8 cellular contexts compared by ENCODE assay signal in genomic region chr10:43461950-43462349, GRCh38. TPM values are rescaled to one million over a fixed set of nuclear protein-coding genes. Genes with fewer than 3 reads are reported as not detected.
A peak's percentile ranks its signal among the peaks of the same experiment; 100 is the strongest.
DNase-seq lines count a peak whose midpoint lies in the region; ATAC-seq and TF ChIP-seq lines count a peak whose summit lies in the region.

No MANE protein-coding gene starts in this region.

- 41% methylated on average over 5 of the region's 5 CpGs for WGBS in prostate gland

- H3K4me1 ChIP-seq in CD4-positive, CD25-positive, alpha-beta regulatory T cell (ENCODE audit: control insufficient read depth, insufficient read depth, low read length, poor library complexity, severe bottlenecking): peaks cover 5% of the 10 kb centered on the region
- no peaks in the 10 kb centered on the region for H3K4me1 ChIP-seq in prostate gland (replicated peaks)

- H3K9me3 ChIP-seq in CD4-positive, CD25-positive, alpha-beta regulatory T cell (ENCODE audit: control insufficient read depth in 2 of 2, low read length in 2 of 2): no peaks in the 10 kb centered on the region
- H3K9me3 ChIP-seq in prostate gland: no peaks in the 10 kb centered on the region

- peak overlapping the region; percentile 10 for H3K4me3 ChIP-seq in CD4-positive, CD25-positive, alpha-beta regulatory T cell (ENCODE audit: low read depth, low read length)
- no peak overlapping the region for H3K4me3 ChIP-seq in prostate gland

- no peaks in the 10 kb centered on the region for H3K27me3 ChIP-seq in CD4-positive, CD25-positive, alpha-beta regulatory T cell (ENCODE audit: control insufficient read depth, insufficient read depth, low read length)
- no peaks in the 10 kb centered on the region for H3K27me3 ChIP-seq in prostate gland (replicated peaks; ENCODE audit: insufficient read depth)

- peak; percentile 34 to 74 (median 72) for TF ChIP-seq CTCF in prostate gland (IDR thresholded peaks at IDR 0.05)

- H3K27ac ChIP-seq in CD4-positive, CD25-positive, alpha-beta regulatory T cell (ENCODE audit: insufficient read depth, low read length, poor library complexity, severe bottlenecking): no peak overlapping the region
- no peak overlapping the region for H3K27ac ChIP-seq in prostate gland

- H3K9me3 Mint-ChIP-seq in CD4-positive, CD25-positive, alpha-beta regulatory T cell: no peaks in the 10 kb centered on the region
- no peaks in the 10 kb centered on the region for H3K9me3 Mint-ChIP-seq in activated CD4-positive, alpha-beta T cell treated with anti-CD3 and anti-CD28 coated beads, Interleukin-2, amount 10 ng/mL, durations not matched to agents 7 days and 5 days

- H3K4me3 Mint-ChIP-seq in CD4-positive, CD25-positive, alpha-beta regulatory T cell: peak overlapping the region in 1 of 4 donors; percentile 7
- no peak overlapping the region for H3K4me3 Mint-ChIP-seq in activated CD4-positive, alpha-beta T cell treated with anti-CD3 and anti-CD28 coated beads, Interleukin-2, amount 10 ng/mL, durations not matched to agents 7 days and 5 days

- intact Hi-C loops in prostate gland (cut with DNase I): loop anchor here (2.0 kb wide), 1 partner anchor 169 kb away; no protein-coding TSS in a partner anchor

- CTCF ChIA-PET in activated CD4-positive, alpha-beta T cell treated with anti-CD3 and anti-CD28 coated beads, Interleukin-2, amount 10 ng/mL, durations not matched to agents 7 days and 5 days (lab: Charles Lee): interaction anchor here (0.6 to 1.3 kb wide), 4 partner anchors 163 to 260 kb away, joined by 3 to 4 read pairs (median 3); no protein-coding TSS in a partner anchor

- ATAC-seq in CD4-positive, CD25-positive, alpha-beta regulatory T cell (ENCODE audit: low read depth in 2 of 2): peak; percentile 77 to 89
- ATAC-seq in GM18498 (IDR thresholded peaks at IDR 0.05; ENCODE audit: unreplicated experiment) (peak; percentile 69), HG03139 (IDR thresholded peaks at IDR 0.05; ENCODE audit: unreplicated experiment) (peak; percentile 76)

- POLR2A ChIA-PET in activated CD4-positive, alpha-beta T cell treated with anti-CD3 and anti-CD28 coated beads, Interleukin-2, amount 10 ng/mL, durations not matched to agents 7 days and 5 days (lab: Charles Lee): no interaction called here

- no peaks in the 10 kb centered on the region for H3K27me3 Mint-ChIP-seq in CD4-positive, CD25-positive, alpha-beta regulatory T cell
- no peaks in the 10 kb centered on the region for H3K27me3 Mint-ChIP-seq in activated CD4-positive, alpha-beta T cell treated with anti-CD3 and anti-CD28 coated beads, Interleukin-2, amount 10 ng/mL, durations not matched to agents 7 days and 5 days

- H3K36me3 ChIP-seq in CD4-positive, CD25-positive, alpha-beta regulatory T cell (ENCODE audit: control insufficient read depth, insufficient read depth, low read length): no peaks in the 10 kb centered on the region
- no peaks in the 10 kb centered on the region for H3K36me3 ChIP-seq in prostate gland

- peak; percentile 20 to 89 (median 77) for DNase-seq in CD4-positive, CD25-positive, alpha-beta regulatory T cell
- peak; percentile 63 for DNase-seq in NCI-H2196 (lab: John Stamatoyannopoulos, UW; ENCODE audit: unreplicated experiment)
- DNase-seq in activated CD4-positive, alpha-beta T cell treated with anti-CD3 and anti-CD28 coated beads, Interleukin-2, amount 10 ng/mL, durations not matched to agents 7 days and 5 days: peak; percentile 78
- peak; percentile 85 for DNase-seq in glomerular endothelial cell (ENCODE audit: extremely low read depth, low read depth, low spot score)
- peak; percentile 57 for DNase-seq in prostate gland (ENCODE audit: low spot score)
- no peak for DNase-seq in NK-92 (lab: John Stamatoyannopoulos, UW; ENCODE audit: unreplicated experiment)

- no peaks in the 10 kb centered on the region for H3K36me3 Mint-ChIP-seq in CD4-positive, CD25-positive, alpha-beta regulatory T cell
- no peaks in the 10 kb centered on the region for H3K36me3 Mint-ChIP-seq in activated CD4-positive, alpha-beta T cell treated with anti-CD3 and anti-CD28 coated beads, Interleukin-2, amount 10 ng/mL, durations not matched to agents 7 days and 5 days (ENCODE audit: low read depth)

- peak overlapping the region in 2 of 3 donors; percentile 13 to 60 for H3K27ac Mint-ChIP-seq in CD4-positive, CD25-positive, alpha-beta regulatory T cell
- no peak overlapping the region for H3K27ac Mint-ChIP-seq in activated CD4-positive, alpha-beta T cell treated with anti-CD3 and anti-CD28 coated beads, Interleukin-2, amount 10 ng/mL, durations not matched to agents 7 days and 5 days

- H3K4me1 Mint-ChIP-seq in CD4-positive, CD25-positive, alpha-beta regulatory T cell: peaks cover 10 to 17% (median 14%) of the 10 kb centered on the region in 4 donors
- peaks cover 19% of the 10 kb centered on the region for H3K4me1 Mint-ChIP-seq in activated CD4-positive, alpha-beta T cell treated with anti-CD3 and anti-CD28 coated beads, Interleukin-2, amount 10 ng/mL, durations not matched to agents 7 days and 5 days

- TF ChIP-seq POLR2A in prostate gland (IDR thresholded peaks at IDR 0.05): no peak

RNA-seq across cellular contexts. Expression of gene ZNF487, which starts 25.0 kb away (rescaled TPM):
- total RNA-seq in CD4-positive, CD25-positive, alpha-beta regulatory T cell: 6.2 TPM
- polyA plus RNA-seq in CD4-positive, CD25-positive, alpha-beta regulatory T cell: 1 to 10 TPM; 2.5 to 6.5 (median 4.2) TPM
- 1 to 10 TPM; 3.8 to 5.6 TPM for total RNA-seq in activated CD4-positive, alpha-beta T cell treated with anti-CD3 and anti-CD28 coated beads, Interleukin-2, amount 10 ng/mL, durations not matched to agents 7 days and 5 days
- total RNA-seq in glomerular endothelial cell: 2.0 and 3.3 TPM in 2 replicates
- total RNA-seq in prostate gland: 10 to 100 TPM in 1 of 2 donors, 1 to 10 TPM in 1; 6.6 to 12.5 TPM

RNA-seq across cellular contexts. Expression of gene HNRNPF, which starts 53.0 kb away (rescaled TPM):
- total RNA-seq in CD4-positive, CD25-positive, alpha-beta regulatory T cell: 143 TPM
- 100 to 1,000 TPM; 293 to 350 (median 323) TPM for polyA plus RNA-seq in CD4-positive, CD25-positive, alpha-beta regulatory T cell
- total RNA-seq in activated CD4-positive, alpha-beta T cell treated with anti-CD3 and anti-CD28 coated beads, Interleukin-2, amount 10 ng/mL, durations not matched to agents 7 days and 5 days: 100 to 1,000 TPM; 464 to 481 TPM
- total RNA-seq in glomerular endothelial cell (175 and 203 TPM in 2 replicates), prostate gland (100 to 1,000 TPM; 175 to 199 TPM)
